ENCODE assay signal across 22 cellular contexts in genomic region chr5:176814836-176815438, GRCh38. TPM values are rescaled to one million over a fixed set of nuclear protein-coding genes. Genes with fewer than 3 reads are reported as not detected.
"Had no signal": no experiment of that assay in that cellular context is flagged by ENCODE, and none has a peak within 500 bp of the region (broad histone marks: within the 10 kb centered on the region; RNA-seq: fewer than 3 reads in every experiment).

No MANE protein-coding gene starts in this region.

- H3K4me3 ChIP-seq: K562, SJCRH30 had no signal

- H3K27ac ChIP-seq: HL-60, KMS-11, RWPE1, SJCRH30 had no signal

- H3K36me3 ChIP-seq: SJCRH30 had no signal

- H3K9ac ChIP-seq: KMS-11 had no signal

- H3K9me3 Mint-ChIP-seq: IgD-negative memory B cell had no signal

- H3K4me1 ChIP-seq: SJCRH30 had no signal

- DNase-seq: Kasumi-1, MM.1S, NCI-H1092 treated with DMSO at 0.1 percent for 48 hours, NCI-H1436, NCI-H1694, NCI-H187 treated with DMSO at 0.1 percent for 48 hours, NCI-H2029 treated with DMSO at 0.1 percent for 48 hours, NCI-H2171, NCI-H226, NCI-H446, NCI-H510A, NCI-H524 treated with DMSO at 0.1 percent for 48 hours, NCI-H69, NCI-H774, SHP77 treated with DMSO at 0.1 percent for 48 hours, SJCRH30 had no signal

- H3K36me3 Mint-ChIP-seq: IgD-negative memory B cell had no signal

- H3K4me2 ChIP-seq: KMS-11 had no signal

- H3K27ac Mint-ChIP-seq: IgD-negative memory B cell had no signal

- H3K9me3 ChIP-seq: SJCRH30 had no signal

- ATAC-seq: K562, SK-N-SH treated with all-trans-retinoic acid at 6 μM for 48 hours had no signal

RNA-seq across cellular contexts. Expression of gene UNC5A, which starts 4.6 kb away (rescaled TPM):
- total RNA-seq: K562 had no signal
